Comparison of ENCODE assay signal across 8 cellular contexts in genomic region chr17:76737676-76738467, GRCh38. TPM values are rescaled to one million over a fixed set of nuclear protein-coding genes. Genes with fewer than 3 reads are reported as not detected.
A peak's percentile ranks its signal among the peaks of the same experiment; 100 is the strongest.
DNase-seq lines count a peak whose midpoint lies in the region; ATAC-seq and TF ChIP-seq lines count a peak whose summit lies in the region.

TSS of gene MFSD11 (plus strand) at chr17:76738119. CDS start at chr17:76738353, 234 bp downstream.

- H3K4me3 Mint-ChIP-seq in T-helper 2 cell treated with Interferon-gamma antibody and Interleukin-4, amounts not matched to agents 5 μg/mL and 100 μg/mL, for 36 hours, result peak within 1 kb of the TSS; percentile 94

- H3K36me3 ChIP-seq in right atrium auricular region (peaks cover 46% of the 10 kb centered on the region), prostate gland (no peaks in the 10 kb centered on the region)

- DNase-seq in NCI-H1436 treated with DMSO at 0.1 percent for 48 hours (lab: John Stamatoyannopoulos, UW) (peak; percentile 80), anterior cingulate cortex (lab: John Stamatoyannopoulos, UW) (peak in 57 of 58 donors; percentile 75 to 98 (median 93)), right atrium auricular region (ENCODE audit: low spot score) (peak; percentile 91), prostate gland (ENCODE audit: low spot score) (peak; percentile 88), ureter (ENCODE audit: low spot score) (peak; percentile 92)
- peak; percentile 95 for DNase-seq in T-helper 2 cell treated with Interferon-gamma antibody and Interleukin-4, amounts not matched to agents 5 μg/mL and 100 μg/mL, for 36 hours (ENCODE audit: low spot score)

- H3K4me1 Mint-ChIP-seq in T-helper 2 cell treated with Interferon-gamma antibody and Interleukin-4, amounts not matched to agents 5 μg/mL and 100 μg/mL, for 36 hours (ENCODE audit: low read depth), result peaks cover 32% of the 10 kb centered on the region

- H3K36me3 Mint-ChIP-seq in T-helper 2 cell treated with Interferon-gamma antibody and Interleukin-4, amounts not matched to agents 5 μg/mL and 100 μg/mL, for 36 hours (ENCODE audit: low read depth), result peaks cover 43% of the 10 kb centered on the region

- WGBS in prostate gland, result under 1% methylated on average over 47 of the region's 57 CpGs

- peak within 1 kb of the TSS; percentile 96 to 97 for H3K4me3 ChIP-seq in right atrium auricular region
- H3K4me3 ChIP-seq in prostate gland, result peak within 1 kb of the TSS; percentile 99

- TF ChIP-seq POLR2A in GM15510 (IDR thresholded peaks at IDR 0.05; ENCODE audit: borderline replicate concordance, extremely low read depth, insufficient read length) (peak; percentile 32), prostate gland (IDR thresholded peaks at IDR 0.05) (peak; percentile 54)

- H3K4me1 ChIP-seq in right atrium auricular region (peaks cover 0 to 51% of the 10 kb centered on the region in 2 donors), prostate gland (replicated peaks) (peaks cover 10% of the 10 kb centered on the region)

- no peak for TF ChIP-seq CTCF in right atrium auricular region (IDR thresholded peaks at IDR 0.05)
- TF ChIP-seq CTCF in prostate gland (IDR thresholded peaks at IDR 0.05), result peak in 1 of 4 experiments; percentile 35

- intact Hi-C loops in prostate gland (cut with DNase I), result no loop called here

- peak; percentile 59 for ATAC-seq in HG02852 (IDR thresholded peaks at IDR 0.05; ENCODE audit: unreplicated experiment)

- H3K27ac Mint-ChIP-seq in T-helper 2 cell treated with Interferon-gamma antibody and Interleukin-4, amounts not matched to agents 5 μg/mL and 100 μg/mL, for 36 hours, result peak within 1 kb of the TSS; percentile 97

- H3K27me3 Mint-ChIP-seq in T-helper 2 cell treated with Interferon-gamma antibody and Interleukin-4, amounts not matched to agents 5 μg/mL and 100 μg/mL, for 36 hours (ENCODE audit: low read depth), result no peaks in the 10 kb centered on the region

- H3K9me3 ChIP-seq in right atrium auricular region, result no peaks in the 10 kb centered on the region
- H3K9me3 ChIP-seq in prostate gland, result no peaks in the 10 kb centered on the region

- H3K27me3 ChIP-seq in right atrium auricular region (no peaks in the 10 kb centered on the region), prostate gland (replicated peaks; ENCODE audit: insufficient read depth) (no peaks in the 10 kb centered on the region)

- peak within 1 kb of the TSS; percentile 99 to 100 for H3K27ac ChIP-seq in right atrium auricular region
- peak within 1 kb of the TSS; percentile 100 for H3K27ac ChIP-seq in prostate gland

- no peaks in the 10 kb centered on the region for H3K9me3 Mint-ChIP-seq in T-helper 2 cell treated with Interferon-gamma antibody and Interleukin-4, amounts not matched to agents 5 μg/mL and 100 μg/mL, for 36 hours

RNA-seq across cellular contexts. Expression of gene MFSD11, which starts in this region (rescaled TPM):
- total RNA-seq in right atrium auricular region (10 to 100 TPM; 24.8 to 29.3 TPM), prostate gland (10 to 100 TPM; 26.7 to 44.3 TPM), ureter (27.0 TPM)

Comparison
In these comparisons a context has a peak if more than half of its experiments do, and no peak if none do; other contexts are left out.
1. Peak in every context shown above with its lines: DNase-seq, ATAC-seq, H3K4me3 ChIP-seq and H3K27ac ChIP-seq.